Comparison of ENCODE assay signal across 11 cellular contexts in the genomic region with DNA sequence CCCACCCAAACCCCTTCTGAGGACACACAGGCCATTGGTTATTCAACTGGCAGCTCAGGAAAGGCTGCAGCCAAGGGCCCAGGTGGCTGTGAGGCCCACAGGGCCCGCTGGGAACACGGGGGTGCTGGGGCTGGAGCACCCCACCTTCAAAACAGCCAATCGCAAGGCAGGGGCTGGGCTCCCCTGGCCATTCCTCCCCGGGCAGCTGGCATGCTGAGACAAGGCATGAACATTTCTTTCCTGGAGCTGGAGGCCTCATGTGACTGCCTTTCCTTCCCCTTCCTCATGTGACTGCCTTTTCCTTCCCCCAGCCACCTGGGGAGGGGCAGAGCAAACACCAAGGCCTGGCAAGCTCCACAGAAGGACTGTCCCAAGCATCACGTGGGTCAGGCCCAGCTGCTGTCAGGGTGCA.
A peak's percentile ranks its signal among the peaks of the same experiment; 100 is the strongest.
DNase-seq lines count a peak whose midpoint lies in the region; ATAC-seq and TF ChIP-seq lines count a peak whose summit lies in the region.
"Had no signal": no experiment of that assay in that cellular context is flagged by ENCODE, and none has a peak within 500 bp of the region (broad histone marks: within the 10 kb centered on the region; RNA-seq: fewer than 3 reads in every experiment).

No MANE protein-coding gene starts in this region.

- peak overlapping the region; percentile 92 for H3K4me2 ChIP-seq in BLaER1

- H3K4me3 ChIP-seq in BLaER1 (no peak overlapping the region), body of pancreas (no peak overlapping the region), lung (no peak overlapping the region), A673 (ENCODE audit: low read depth, low read length, poor library complexity, severe bottlenecking) (no peak overlapping the region)
- H3K4me3 ChIP-seq: esophagus muscularis mucosa had no signal

- POLR2A ChIA-PET in A673 (lab: Charles Lee; ENCODE audit: low non-redundant PET) = no interaction called here

- ATAC-seq in body of pancreas (peak; percentile 68), lung (ENCODE audit: insufficient read depth, low FRiP score) (peak; percentile 59), GM18511 (IDR thresholded peaks at IDR 0.05; ENCODE audit: unreplicated experiment) (no peak)
- ATAC-seq in stimulated activated naive CD8-positive, alpha-beta T cell treated with anti-CD3 and anti-CD28 coated beads, Interleukin-15, amount 100 ng/mL, for 72 hours = no peak

- no peaks in the 10 kb centered on the region for H3K36me3 ChIP-seq in BLaER1
- no peaks in the 10 kb centered on the region for H3K36me3 ChIP-seq in body of pancreas (replicated peaks in 1 of 2; ENCODE audit: insufficient read depth in 1 of 2, low read depth in 2 of 2)
- no peaks in the 10 kb centered on the region for H3K36me3 ChIP-seq in lung (ENCODE audit: control insufficient read depth in 2 of 2, insufficient read depth in 2 of 2, low read length in 2 of 2)
- H3K36me3 ChIP-seq in A673 (ENCODE audit: insufficient read depth, low read length, poor library complexity, severe bottlenecking) = no peaks in the 10 kb centered on the region
- H3K36me3 ChIP-seq: esophagus muscularis mucosa had no signal

- H3K27ac ChIP-seq in BLaER1 = peak overlapping the region; percentile 94
- peak overlapping the region in 1 of 4 donors; percentile 29 for H3K27ac ChIP-seq in body of pancreas
- H3K27ac ChIP-seq in lung (ENCODE audit: low read depth in 1 of 2, low read length in 1 of 2) = peak overlapping the region in 1 of 2 donors; percentile 83
- no peak overlapping the region for H3K27ac ChIP-seq in A673 (ENCODE audit: low read depth, low read length, poor library complexity, severe bottlenecking)
- H3K27ac ChIP-seq: esophagus muscularis mucosa had no signal

- no TSS peak for BruUV-seq in A673 (replicated peaks; lab: Mats Ljungman, UMichigan)

- no peak overlapping the region for H3K27ac Mint-ChIP-seq in CD14-positive monocyte
- peak overlapping the region in 1 of 2 donors; percentile 35 for H3K27ac Mint-ChIP-seq in stimulated activated naive CD8-positive, alpha-beta T cell treated with anti-CD3 and anti-CD28 coated beads, Interleukin-15, amount 100 ng/mL, for 72 hours
- H3K27ac Mint-ChIP-seq: T-helper 2 cell treated with Interferon-gamma antibody and Interleukin-4, amounts not matched to agents 5 μg/mL and 100 μg/mL, for 36 hours had no signal

- peaks cover 18% of the 10 kb centered on the region for H3K4me1 Mint-ChIP-seq in CD14-positive monocyte
- no peaks in the 10 kb centered on the region for H3K4me1 Mint-ChIP-seq in stimulated activated naive CD8-positive, alpha-beta T cell treated with anti-CD3 and anti-CD28 coated beads, Interleukin-15, amount 100 ng/mL, for 72 hours

- no peaks in the 10 kb centered on the region for H3K9me3 Mint-ChIP-seq in CD14-positive monocyte
- no peaks in the 10 kb centered on the region for H3K9me3 Mint-ChIP-seq in stimulated activated naive CD8-positive, alpha-beta T cell treated with anti-CD3 and anti-CD28 coated beads, Interleukin-15, amount 100 ng/mL, for 72 hours
- H3K9me3 Mint-ChIP-seq: T-helper 2 cell treated with Interferon-gamma antibody and Interleukin-4, amounts not matched to agents 5 μg/mL and 100 μg/mL, for 36 hours had no signal

- CTCF ChIA-PET in A673 (lab: Charles Lee) = no interaction called here

- no peak overlapping the region for H3K4me3 Mint-ChIP-seq in CD14-positive monocyte
- H3K4me3 Mint-ChIP-seq in stimulated activated naive CD8-positive, alpha-beta T cell treated with anti-CD3 and anti-CD28 coated beads, Interleukin-15, amount 100 ng/mL, for 72 hours = no peak overlapping the region
- H3K4me3 Mint-ChIP-seq: T-helper 2 cell treated with Interferon-gamma antibody and Interleukin-4, amounts not matched to agents 5 μg/mL and 100 μg/mL, for 36 hours had no signal

- peak overlapping the region; percentile 75 for H3K9ac ChIP-seq in BLaER1

- TF ChIP-seq CTCF in body of pancreas (IDR thresholded peaks at IDR 0.05) = no peak
- TF ChIP-seq CTCF in lung (IDR thresholded peaks at IDR 0.05; ENCODE audit: control extremely low read depth, extremely low read depth) = no peak
- TF ChIP-seq CTCF in CD14-positive monocyte (IDR thresholded peaks at IDR 0.05) = no peak
- no peak for TF ChIP-seq CTCF in A673 (conservative IDR thresholded peaks at IDR 0.05; ENCODE audit: low read depth, low read length)

- WGBS in body of pancreas, 2 donors = 19 to 52% methylated on average over 5 of the region's 5 CpGs
- 21 to 27% methylated on average over 5 of the region's 5 CpGs for WGBS in lung, 2 donors

- peaks cover 0 to 6% (median 0%) of the 10 kb centered on the region in 3 donors for H3K27me3 Mint-ChIP-seq in CD14-positive monocyte (ENCODE audit: low read depth in 3 of 3)
- no peaks in the 10 kb centered on the region for H3K27me3 Mint-ChIP-seq in stimulated activated naive CD8-positive, alpha-beta T cell treated with anti-CD3 and anti-CD28 coated beads, Interleukin-15, amount 100 ng/mL, for 72 hours

- intact Hi-C loops in body of pancreas (cut with DNase I) (no loop called here), CD14-positive monocyte (cut with micrococcal nuclease) (no loop called here), A673 (cut with micrococcal nuclease; ENCODE audit: unreplicated experiment) (no loop called here)

- H3K9me3 ChIP-seq in BLaER1 (no peaks in the 10 kb centered on the region), body of pancreas (no peaks in the 10 kb centered on the region), lung (ENCODE audit: control insufficient read depth in 2 of 2, insufficient read depth in 1 of 2, low read length in 1 of 2) (no peaks in the 10 kb centered on the region), A673 (ENCODE audit: low read depth, low read length, poor library complexity, severe bottlenecking) (no peaks in the 10 kb centered on the region)
- H3K9me3 ChIP-seq: esophagus muscularis mucosa had no signal

- no peaks in the 10 kb centered on the region for H4K20me1 ChIP-seq in BLaER1

- H3K27me3 ChIP-seq in BLaER1 (no peaks in the 10 kb centered on the region), body of pancreas (no peaks in the 10 kb centered on the region), lung (ENCODE audit: control insufficient read depth, insufficient read depth) (no peaks in the 10 kb centered on the region), A673 (replicated peaks; ENCODE audit: insufficient read depth, low read depth, low read length, poor library complexity) (no peaks in the 10 kb centered on the region)

- no peaks in the 10 kb centered on the region for H3K36me3 Mint-ChIP-seq in CD14-positive monocyte

- peaks cover 53% of the 10 kb centered on the region for H3K4me1 ChIP-seq in BLaER1
- peaks cover 14% of the 10 kb centered on the region for H3K4me1 ChIP-seq in body of pancreas
- H3K4me1 ChIP-seq in lung (ENCODE audit: control insufficient read depth in 2 of 2, insufficient read depth in 2 of 2, low read length in 2 of 2) = peaks cover 0 to 17% of the 10 kb centered on the region in 2 donors
- peaks cover 7% of the 10 kb centered on the region for H3K4me1 ChIP-seq in A673 (ENCODE audit: insufficient read depth, low read length, poor library complexity, severe bottlenecking)

- DNase-seq in LHCN-M2 (ENCODE audit: low read depth) (peak; percentile 54), body of pancreas (peak; percentile 34 to 67 (median 59)), lung (ENCODE audit: low spot score) (peak; percentile 76), CD14-positive monocyte (ENCODE audit: low spot score) (no peak), A673 (ENCODE audit: low spot score) (no peak)
- DNase-seq in stimulated activated naive CD8-positive, alpha-beta T cell treated with anti-CD3 and anti-CD28 coated beads, Interleukin-15, amount 100 ng/mL, for 72 hours = no peak
- DNase-seq: activated CD8-positive, alpha-beta memory T cell treated with anti-CD3 and anti-CD28 coated beads, Interleukin-2, amount 50 U/mL, for 48 hours had no signal

- TF ChIP-seq POLR2A in body of pancreas (IDR thresholded peaks at IDR 0.05) = no peak

Comparison
In these comparisons a context has a peak if more than half of its experiments do, and no peak if none do; other contexts are left out.
1. DNase-seq: peak in LHCN-M2 (single experiment), body of pancreas (4 of 4) and lung (single experiment); none in CD14-positive monocyte (single experiment), stimulated activated naive CD8-positive, alpha-beta T cell treated with anti-CD3 and anti-CD28 coated beads, Interleukin-15, amount 100 ng/mL, for 72 hours (0 of 2) and A673 (single experiment).
2. ATAC-seq: peak in body of pancreas (single experiment) and lung (single experiment); none in stimulated activated naive CD8-positive, alpha-beta T cell treated with anti-CD3 and anti-CD28 coated beads, Interleukin-15, amount 100 ng/mL, for 72 hours (single experiment) and GM18511 (single experiment).